ENCODE assay signal across 1 cellular context in the genomic region with DNA sequence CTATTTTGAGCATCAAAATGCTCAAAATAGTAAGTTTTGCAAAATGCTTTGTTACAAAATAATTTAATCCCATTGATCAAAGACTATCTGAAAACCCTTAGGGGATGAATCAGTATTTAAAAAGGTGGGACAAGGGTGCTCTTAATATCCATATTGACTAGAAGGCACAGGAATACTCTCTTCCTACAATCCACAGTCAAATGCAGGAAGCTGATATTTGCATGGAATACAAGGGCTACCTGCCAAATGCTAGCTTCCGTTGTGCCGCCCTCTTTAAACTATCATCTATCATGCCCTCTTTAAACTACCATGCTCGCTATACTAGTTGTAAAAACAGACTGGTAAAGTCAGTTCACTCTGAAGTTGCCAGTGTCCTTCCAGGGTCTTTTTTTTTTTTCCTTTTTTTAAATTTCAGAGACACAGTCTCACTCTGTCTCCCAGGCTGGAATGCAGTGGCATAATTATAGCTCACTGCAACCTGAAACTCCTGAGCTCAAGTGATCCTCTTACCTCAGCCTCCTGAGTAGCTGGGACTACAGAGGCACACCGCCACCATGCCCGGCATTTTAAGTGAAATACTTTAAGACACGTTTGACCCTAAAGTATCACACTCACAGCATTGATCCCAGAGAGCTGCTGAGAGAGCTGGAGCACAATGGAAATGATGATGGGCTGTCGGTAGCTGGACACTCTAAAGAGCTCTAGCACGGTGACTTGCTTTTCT.
TF ChIP-seq lines count a peak whose summit lies in the region.

No MANE protein-coding gene starts in this region.

TF ChIP-seq in WTC11, 78 proteins besides CTCF, POLR2A, EP300 and RAD21 (continued from another document):
- no peak for TF ChIP-seq ATF2 (CRISPR knock-in tag; IDR thresholded peaks at IDR 0.05; ENCODE audit: borderline replicate concordance, low read depth)
TF ChIP-seq in WTC11: peak in this region for 1.
